13 cellular contexts compared by ENCODE assay signal in genomic region chr7:155838312-155838711, GRCh38. TPM values are rescaled to one million over a fixed set of nuclear protein-coding genes. Genes with fewer than 3 reads are reported as not detected.
A peak's percentile ranks its signal among the peaks of the same experiment; 100 is the strongest.
DNase-seq lines count a peak whose midpoint lies in the region; ATAC-seq and TF ChIP-seq lines count a peak whose summit lies in the region.
"Not testable (repeated sequence)": the region's sequence is repeated elsewhere in the genome, so short reads cannot be mapped to it uniquely, and the experiment has no call there.
"Had no signal": no experiment of that assay in that cellular context is flagged by ENCODE, and none has a peak within 500 bp of the region (broad histone marks: within the 10 kb centered on the region; RNA-seq: fewer than 3 reads in every experiment).

No MANE protein-coding gene starts in this region.

- not testable (repeated sequence) for H2BK5ac ChIP-seq in trophoblast cell (ENCODE audit: low read depth, low read length, poor library complexity)

- intact Hi-C loops in sciatic nerve (cut with DNase I): not testable (repeated sequence)

- not testable (repeated sequence) for H4K8ac ChIP-seq in trophoblast cell (ENCODE audit: low read depth, low read length)

- H2BK120ac ChIP-seq in trophoblast cell (ENCODE audit: insufficient read depth, low read length, poor library complexity): not testable (repeated sequence)

- TF ChIP-seq EP300 in suprapubic skin (IDR thresholded peaks at IDR 0.05): not testable (repeated sequence)

- H3K9me3 ChIP-seq in trophoblast cell (ENCODE audit: insufficient read depth, low read depth, low read length); suprapubic skin: not testable (repeated sequence)

- H3K14ac ChIP-seq in trophoblast cell (ENCODE audit: low read length): not testable (repeated sequence)

- not testable (repeated sequence) for H3K23ac ChIP-seq in trophoblast cell (ENCODE audit: low read length)

- H3K9ac ChIP-seq in trophoblast cell (ENCODE audit: low read length): not testable (repeated sequence)

- not testable (repeated sequence) for H4K12ac ChIP-seq in trophoblast cell (ENCODE audit: low read depth, low read length)

- H3K79me1 ChIP-seq in trophoblast cell (ENCODE audit: low read length): not testable (repeated sequence)

- H3K27ac ChIP-seq in trophoblast cell (ENCODE audit: low read depth, low read length); suprapubic skin: not testable (repeated sequence)

- TF ChIP-seq CTCF in suprapubic skin (IDR thresholded peaks at IDR 0.05): not testable (repeated sequence)

- H2AK5ac ChIP-seq in trophoblast cell (ENCODE audit: low read length): not testable (repeated sequence)

- not testable (repeated sequence) for H3K4me1 ChIP-seq in trophoblast cell (ENCODE audit: control insufficient read depth in 1 of 2, insufficient read depth in 2 of 2, low read length in 2 of 2); suprapubic skin

- not testable (repeated sequence) for H2AFZ ChIP-seq in trophoblast cell (ENCODE audit: insufficient read depth, low read length, poor library complexity)

- not testable (repeated sequence) for TF ChIP-seq POLR2A in suprapubic skin (IDR thresholded peaks at IDR 0.05)

- H3K4ac ChIP-seq in trophoblast cell (ENCODE audit: low read depth, low read length): not testable (repeated sequence)

- not testable (repeated sequence) for H3K27me3 ChIP-seq in trophoblast cell (ENCODE audit: insufficient read depth, low read length)
- peaks cover 23% of the 10 kb centered on the region for H3K27me3 ChIP-seq in suprapubic skin

- H3K79me2 ChIP-seq in trophoblast cell (ENCODE audit: control insufficient read depth, insufficient read depth, low read length, poor library complexity): not testable (repeated sequence)

- not testable (repeated sequence) for H3K36me3 ChIP-seq in trophoblast cell (ENCODE audit: control insufficient read depth in 1 of 2, insufficient read depth in 2 of 2, low read length in 2 of 2); suprapubic skin

- H3K18ac ChIP-seq in trophoblast cell (ENCODE audit: low read length): not testable (repeated sequence)

- WGBS in trophoblast cell (ENCODE audit: extremely low coverage, insufficient coverage, insufficient read length): no CpG with 5 or more reads among the region's 12 CpGs
- 92% methylated on average over 12 of the region's 12 CpGs for WGBS in suprapubic skin

- H4K91ac ChIP-seq in trophoblast cell (ENCODE audit: low read depth, low read length): not testable (repeated sequence)

- H3K4me2 ChIP-seq in trophoblast cell (ENCODE audit: low read length): not testable (repeated sequence)

- DNase-seq in activated effector memory CD4-positive, alpha-beta T cell treated with anti-CD3 and anti-CD28 coated beads, Interleukin-2, amount 50 U/mL, for 16 hours: peak; percentile 5
- DNase-seq in islet precursor cell (peak; percentile 12), trophoblast cell (peak; percentile 7 to 13), sciatic nerve (ENCODE audit: low spot score) (peak; percentile 10), suprapubic skin (ENCODE audit: low spot score in 2 of 2) (peak; percentile 33 to 54)

- ATAC-seq in sciatic nerve: not testable (repeated sequence)

- not testable (repeated sequence) for H3K4me3 ChIP-seq in trophoblast cell (ENCODE audit: low read depth, low read length); suprapubic skin

- not testable (repeated sequence) for H2BK12ac ChIP-seq in trophoblast cell (ENCODE audit: low read length)

RNA-seq across cellular contexts. Expression of gene SHH, which starts 26.0 kb away (rescaled TPM):
- polyA plus RNA-seq in trophoblast cell (2013): 0.03 TPM in 1 of 2 replicates, not detected in the other
- total RNA-seq in sciatic nerve: 16.7 TPM
- total RNA-seq in suprapubic skin: under 1 TPM in 2 of 4 donors, not detected in 2; 0.21 to 0.68 TPM
- total RNA-seq: A673; CD4-positive, alpha-beta memory T cell; CD4-positive, CD25-positive, alpha-beta regulatory T cell; CD8-positive, alpha-beta memory T cell; G401; GM12878 had no signal
- polyA plus RNA-seq: AG04450; CD14-positive monocyte; CD8-positive, alpha-beta memory T cell; GM12878 had no signal

Comparison
In these comparisons a context has a peak if more than half of its experiments do, and no peak if none do; other contexts are left out.
1. RNA of gene SHH, which starts 26.0 kb away (total RNA-seq): 16.7 TPM in sciatic nerve (single experiment); 0.21 to 0.68 TPM in suprapubic skin; every median in the first group is over 10 times any median in the second.
2. Peak in every context shown above with its lines, with median percentiles within 50 percentile points of each other: DNase-seq.